10 cellular contexts compared by ENCODE assay signal in the genomic region with DNA sequence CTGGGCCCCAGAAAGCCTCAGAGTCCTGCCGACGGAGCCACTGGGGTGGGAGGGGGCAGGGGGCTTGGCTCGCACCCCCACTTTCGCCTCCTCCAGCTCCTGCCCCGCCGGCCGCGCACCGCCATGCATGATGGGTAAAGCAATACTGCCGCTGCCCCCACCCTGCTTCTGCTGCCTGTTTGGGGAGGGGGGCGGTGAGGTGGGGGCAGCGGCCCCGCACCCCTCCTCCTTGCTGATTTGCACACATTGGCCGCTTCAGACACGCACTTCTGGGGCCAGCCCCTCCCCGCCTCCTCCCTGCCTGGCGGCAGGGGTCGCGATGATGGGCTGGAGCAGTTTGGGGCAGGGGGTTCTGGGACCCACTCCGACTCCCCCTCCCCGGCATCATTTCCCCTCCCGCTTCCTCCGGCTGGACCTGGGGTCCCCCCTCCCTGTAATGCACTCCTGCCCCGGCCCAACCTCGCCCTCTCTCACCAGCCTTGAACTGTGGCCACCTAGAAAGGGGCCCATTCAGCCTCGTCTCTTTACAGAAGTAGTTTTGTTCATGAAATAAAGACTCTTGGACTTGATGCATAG. TPM values are rescaled to one million over a fixed set of nuclear protein-coding genes. Genes with fewer than 3 reads are reported as not detected.
A peak's percentile ranks its signal among the peaks of the same experiment; 100 is the strongest.
DNase-seq lines count a peak whose midpoint lies in the region; ATAC-seq and TF ChIP-seq lines count a peak whose summit lies in the region.
"Had no signal": no experiment of that assay in that cellular context is flagged by ENCODE, and none has a peak within 500 bp of the region (broad histone marks: within the 10 kb centered on the region; RNA-seq: fewer than 3 reads in every experiment).

No MANE protein-coding gene starts in this region.

- H2BK120ac ChIP-seq in H9 (ENCODE audit: low read depth, low read length, poor library complexity, severe bottlenecking): no peak overlapping the region

- H3K4me1 Mint-ChIP-seq in H9: peaks cover 30 to 45% of the 10 kb centered on the region in 2 experiments
- peaks cover 18% of the 10 kb centered on the region for H3K4me1 Mint-ChIP-seq in activated T-helper 17 cell treated with anti-CD3 and anti-CD28 coated beads, Interleukin-2, amount 50 U/mL, for 72 hours
- peaks cover 37% of the 10 kb centered on the region for H3K4me1 Mint-ChIP-seq in stimulated activated effector memory CD8-positive, alpha-beta T cell treated with anti-CD3 and anti-CD28 coated beads, Interleukin-12 subunit alpha, Interleukin-12 subunit beta, amount 100 ng/mL, for 72 hours

- H3K23me2 ChIP-seq in H9 (ENCODE audit: insufficient read length, low read depth, low read length, poor library complexity, severe bottlenecking): peaks cover 10% of the 10 kb centered on the region

- H3K27ac ChIP-seq in H9 (ENCODE audit: insufficient read length, low read depth, low read length): no peak overlapping the region
- peak overlapping the region; percentile 62 to 63 for H3K27ac ChIP-seq in left lung

- no peaks in the 10 kb centered on the region for H3K9me3 Mint-ChIP-seq in H9
- no peaks in the 10 kb centered on the region for H3K9me3 Mint-ChIP-seq in activated T-helper 17 cell treated with anti-CD3 and anti-CD28 coated beads, Interleukin-2, amount 50 U/mL, for 72 hours
- H3K9me3 Mint-ChIP-seq in stimulated activated effector memory CD8-positive, alpha-beta T cell treated with anti-CD3 and anti-CD28 coated beads, Interleukin-12 subunit alpha, Interleukin-12 subunit beta, amount 100 ng/mL, for 72 hours: no peaks in the 10 kb centered on the region

- peak; percentile 29 for DNase-seq in H9
- peak in 1 of 2 donors; percentile 83 for DNase-seq in left lung
- no peak for DNase-seq in stimulated activated effector memory CD8-positive, alpha-beta T cell treated with anti-CD3 and anti-CD28 coated beads, Interleukin-12 subunit alpha, Interleukin-12 subunit beta, amount 100 ng/mL, for 72 hours (ENCODE audit: low spot score in 2 of 2)
- no peak for DNase-seq in activated CD4-positive, CD25-positive, alpha-beta regulatory T cell treated with anti-CD3 and anti-CD28 coated beads, Interleukin-2, amount 50 U/mL, for 72 hours
- DNase-seq in retina: no peak
- DNase-seq: EL, NCI-H187 treated with DMSO at 0.1 percent for 48 hours had no signal

- no peak overlapping the region for H3K56ac ChIP-seq in H9 (ENCODE audit: insufficient read length, low read depth, low read length)

- no peak for TF ChIP-seq CTCF in H9 (conservative IDR thresholded peaks at IDR 0.05)
- TF ChIP-seq CTCF in left lung (IDR thresholded peaks at IDR 0.05): no peak

- peak; percentile 21 for ATAC-seq in activated T-helper 17 cell treated with anti-CD3 and anti-CD28 coated beads, Interleukin-2, amount 50 U/mL, for 72 hours (replicated peaks)
- ATAC-seq in left lung (no peak), HG02642 (IDR thresholded peaks at IDR 0.05; ENCODE audit: poor library complexity, unreplicated experiment) (no peak)
- no peak for ATAC-seq in stimulated activated effector memory CD8-positive, alpha-beta T cell treated with anti-CD3 and anti-CD28 coated beads, Interleukin-12 subunit alpha, Interleukin-12 subunit beta, amount 100 ng/mL, for 72 hours

- no peak overlapping the region for H3T11ph ChIP-seq in H9 (ENCODE audit: low read length)

- no peak overlapping the region for H3K23ac ChIP-seq in H9 (ENCODE audit: insufficient read length, low read depth, low read length)

- no peak overlapping the region for H2BK20ac ChIP-seq in H9 (ENCODE audit: low read depth, low read length, poor library complexity, severe bottlenecking)

- no peak overlapping the region for H3K18ac ChIP-seq in H9 (ENCODE audit: insufficient read length, low read depth, low read length)

- peak overlapping the region in 1 of 2 donors; percentile 28 for H3K4me3 ChIP-seq in left lung

- no peaks in the 10 kb centered on the region for H3K79me2 ChIP-seq in H9 (ENCODE audit: insufficient read depth, low read length)

- H3K4me3 Mint-ChIP-seq in H9: peak overlapping the region in 1 of 2 experiments; percentile 56; a peak in 1 of 5 replicates
- H3K4me3 Mint-ChIP-seq in activated T-helper 17 cell treated with anti-CD3 and anti-CD28 coated beads, Interleukin-2, amount 50 U/mL, for 72 hours: peak overlapping the region; percentile 75
- peak overlapping the region; percentile 59 for H3K4me3 Mint-ChIP-seq in stimulated activated effector memory CD8-positive, alpha-beta T cell treated with anti-CD3 and anti-CD28 coated beads, Interleukin-12 subunit alpha, Interleukin-12 subunit beta, amount 100 ng/mL, for 72 hours

- no peak overlapping the region for H2AK5ac ChIP-seq in H9 (ENCODE audit: insufficient read length, low read length)

- H3K27me3 ChIP-seq in H9 (ENCODE audit: insufficient read depth, low read length) (no peaks in the 10 kb centered on the region), left lung (peaks cover 0 to 25% of the 10 kb centered on the region in 2 donors)

- no peak overlapping the region for H4K8ac ChIP-seq in H9 (replicated peaks; ENCODE audit: insufficient read length, low read depth, low read length)

- no peak overlapping the region for H3K14ac ChIP-seq in H9 (ENCODE audit: insufficient read depth, low read length)

- H3K9me3 ChIP-seq in H9 (ENCODE audit: control insufficient read depth, low read depth, low read length) (no peaks in the 10 kb centered on the region), left lung (no peaks in the 10 kb centered on the region)

- no peaks in the 10 kb centered on the region; a peak in 3 of 7 replicates for H3K36me3 Mint-ChIP-seq in H9 (ENCODE audit: insufficient read depth in 1 of 3, low read depth in 3 of 3)
- no peaks in the 10 kb centered on the region for H3K36me3 Mint-ChIP-seq in activated T-helper 17 cell treated with anti-CD3 and anti-CD28 coated beads, Interleukin-2, amount 50 U/mL, for 72 hours (ENCODE audit: low read depth)
- no peaks in the 10 kb centered on the region for H3K36me3 Mint-ChIP-seq in stimulated activated effector memory CD8-positive, alpha-beta T cell treated with anti-CD3 and anti-CD28 coated beads, Interleukin-12 subunit alpha, Interleukin-12 subunit beta, amount 100 ng/mL, for 72 hours

- H2AFZ ChIP-seq in H9 (ENCODE audit: low read length): no peak overlapping the region

- H3K36me3 ChIP-seq in left lung: no peaks in the 10 kb centered on the region

- intact Hi-C loops in left lung (cut with DNase I): no loop called here

- no peak overlapping the region for H2BK12ac ChIP-seq in H9 (ENCODE audit: insufficient read length, low read depth, low read length)

- no peak overlapping the region for H2BK15ac ChIP-seq in H9 (ENCODE audit: low read depth, low read length)

- no peak overlapping the region for H3K4me2 ChIP-seq in H9 (ENCODE audit: insufficient read depth, insufficient read length, low read length)

- peaks cover 2% of the 10 kb centered on the region; the same call in 1 of the 2 replicates for H3K27me3 Mint-ChIP-seq in H9 (ENCODE audit: low read depth)
- H3K27me3 Mint-ChIP-seq in activated T-helper 17 cell treated with anti-CD3 and anti-CD28 coated beads, Interleukin-2, amount 50 U/mL, for 72 hours: no peaks in the 10 kb centered on the region

- H3K4me1 ChIP-seq in H9 (ENCODE audit: insufficient read depth, low read length) (peaks cover 3% of the 10 kb centered on the region; the same call in 1 of the 2 replicates), left lung (peaks cover 18 to 53% of the 10 kb centered on the region in 2 donors)

- H4K20me1 ChIP-seq in H9 (ENCODE audit: control insufficient read depth, insufficient read depth, insufficient read length): peaks cover 2% of the 10 kb centered on the region

- no peaks in the 10 kb centered on the region for H3K79me1 ChIP-seq in H9 (ENCODE audit: insufficient read depth, low read depth, low read length, poor library complexity, severe bottlenecking)

- no peak overlapping the region for H3K4ac ChIP-seq in H9 (ENCODE audit: low read depth, low read length)

- H3K9ac ChIP-seq in H9 (ENCODE audit: extremely low read depth, insufficient read length, low read length): no peak overlapping the region

- H3K27ac Mint-ChIP-seq in H9: peak overlapping the region in 2 of 3 experiments; percentile 79 to 91; a peak in 3 of 7 replicates
- peak overlapping the region; percentile 75 for H3K27ac Mint-ChIP-seq in activated T-helper 17 cell treated with anti-CD3 and anti-CD28 coated beads, Interleukin-2, amount 50 U/mL, for 72 hours
- peak overlapping the region; percentile 89 for H3K27ac Mint-ChIP-seq in stimulated activated effector memory CD8-positive, alpha-beta T cell treated with anti-CD3 and anti-CD28 coated beads, Interleukin-12 subunit alpha, Interleukin-12 subunit beta, amount 100 ng/mL, for 72 hours

- H4K5ac ChIP-seq in H9 (ENCODE audit: insufficient read length, low read depth, low read length): no peak overlapping the region

- H4K91ac ChIP-seq in H9 (ENCODE audit: insufficient read length, low read depth, low read length): no peak overlapping the region

- WGBS in H9 (ENCODE audit: extremely low coverage, insufficient read length, low lambda C conversion rate): no CpG with 5 or more reads among the region's 26 CpGs

- H2BK5ac ChIP-seq in H9 (ENCODE audit: insufficient read length, low read length): no peak overlapping the region

RNA-seq across cellular contexts. Expression of a gene that starts 1.6 kb away (rescaled TPM):
- 9.3 and 10.6 TPM in 2 replicates for total RNA-seq in H9 (2021)
- under 1 TPM in 1 of 2 donors, not detected in 1; 0.48 TPM for total RNA-seq in activated T-helper 17 cell treated with anti-CD3 and anti-CD28 coated beads, Interleukin-2, amount 50 U/mL, for 72 hours
- 10 to 100 TPM; 16.8 to 40.3 TPM for total RNA-seq in left lung
- total RNA-seq: myocyte had no signal

RNA-seq across cellular contexts. Expression of a gene that starts 9.7 kb away (rescaled TPM):
- total RNA-seq in H9 (2021): 3.8 TPM in 2 replicates
- total RNA-seq in activated T-helper 17 cell treated with anti-CD3 and anti-CD28 coated beads, Interleukin-2, amount 50 U/mL, for 72 hours: 1 to 10 TPM in 1 of 2 donors, under 1 TPM in 1; 0.97 to 3.1 TPM
- 1 to 10 TPM; 7.7 to 9.7 TPM for total RNA-seq in left lung

RNA-seq across cellular contexts. Expression of a gene that starts 39.8 kb away (rescaled TPM):
- total RNA-seq in H9 (2021) (125 and 126 TPM in 2 replicates), left lung (100 to 1,000 TPM; 116 to 137 TPM)
- 100 to 1,000 TPM; 123 to 183 TPM for total RNA-seq in activated T-helper 17 cell treated with anti-CD3 and anti-CD28 coated beads, Interleukin-2, amount 50 U/mL, for 72 hours
